Comparison of ENCODE assay signal across 1 cellular context in the genomic region with DNA sequence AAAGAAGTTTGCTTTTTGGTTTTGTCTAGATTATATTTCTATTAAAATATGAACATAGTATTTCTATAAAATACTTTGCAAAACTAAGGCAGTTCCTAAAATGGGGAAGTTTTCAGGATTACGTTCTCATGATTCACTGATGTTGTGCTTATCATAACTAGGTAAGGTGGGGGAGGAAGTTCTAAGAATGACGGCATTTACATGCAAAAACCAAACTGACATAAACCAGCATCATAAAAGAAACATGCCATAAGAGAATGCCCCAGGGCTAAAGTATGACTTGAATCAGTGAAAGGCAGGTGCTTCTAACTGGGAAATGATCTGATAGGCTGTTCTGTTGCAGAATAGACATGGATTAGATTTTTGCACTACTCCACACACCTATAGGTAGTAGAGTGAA.
TF ChIP-seq lines count a peak whose summit lies in the region.

No MANE protein-coding gene starts in this region.

TF ChIP-seq in K562, 482 proteins besides CTCF, POLR2A, EP300 and RAD21 (continued from another document):
- TF ChIP-seq ZFX (CRISPR knock-in tag; IDR thresholded peaks at IDR 0.05), result no peak
- TF ChIP-seq JUND (IDR thresholded peaks at IDR 0.05; ENCODE audit: borderline replicate concordance, low read depth, low read length), result peak; percentile 84
- peak; percentile 76; the same call in 1 of the 3 replicates for TF ChIP-seq JUND (tag; IDR thresholded peaks at IDR 0.05; ENCODE audit: borderline replicate concordance, low read depth, low read length)
- TF ChIP-seq TBL1XR1 (IDR thresholded peaks at IDR 0.05; ENCODE audit: low read length in 2 of 2), result no peak
